Comparison of ENCODE assay signal across 8 cellular contexts in the genomic region with DNA sequence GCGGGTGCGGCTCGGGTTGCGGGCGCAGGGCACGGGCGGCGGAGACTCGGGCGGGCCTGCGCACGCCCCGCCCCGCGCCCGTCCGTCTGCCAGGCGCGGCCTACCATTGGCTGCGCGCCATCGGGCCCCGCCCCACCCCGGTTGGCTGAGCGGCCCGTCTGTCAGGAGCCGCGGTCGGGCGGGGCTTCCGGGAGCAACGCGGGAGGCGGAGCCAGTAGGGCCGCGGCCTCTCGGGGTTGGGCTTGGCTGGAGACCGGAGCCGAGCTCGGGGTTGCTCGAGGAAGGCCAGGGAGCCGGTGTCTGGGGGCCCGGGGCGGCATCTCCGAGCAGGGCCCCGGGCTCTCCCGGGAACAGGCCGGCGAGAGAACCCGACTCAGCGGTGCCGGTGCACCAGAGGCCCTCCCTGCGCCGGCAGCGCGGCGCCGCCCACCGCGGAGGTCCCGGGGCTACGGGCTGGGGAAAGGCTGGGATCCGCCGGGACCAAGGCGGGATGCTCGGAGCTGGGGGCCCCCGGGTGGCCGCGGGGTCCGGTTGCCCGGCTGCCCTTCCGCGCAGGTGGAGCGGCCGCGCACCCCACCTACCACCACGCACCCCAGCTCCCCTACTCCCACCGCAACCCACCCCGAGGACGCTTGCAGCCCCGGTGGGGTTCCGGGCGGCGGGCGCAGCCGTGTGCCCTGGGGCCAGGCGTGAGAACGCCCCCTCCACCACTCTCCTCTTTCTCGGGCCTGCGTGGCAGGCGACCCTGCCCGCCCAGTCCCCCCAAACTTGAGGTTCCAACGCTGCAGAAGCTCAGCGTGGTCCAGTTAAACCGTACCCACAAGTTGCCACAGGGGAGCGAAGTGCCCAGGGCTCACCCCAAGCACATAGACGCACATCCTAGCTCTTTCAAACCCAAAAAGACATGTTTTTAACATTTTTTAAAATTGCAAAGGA. TPM values are rescaled to one million over a fixed set of nuclear protein-coding genes. Genes with fewer than 3 reads are reported as not detected.
A peak's percentile ranks its signal among the peaks of the same experiment; 100 is the strongest.
DNase-seq lines count a peak whose midpoint lies in the region; ATAC-seq and TF ChIP-seq lines count a peak whose summit lies in the region.

A gene (minus strand): TSS at position 58 of the 936 bp plus-strand sequence.

- peak; percentile 92 for DNase-seq in Caki2 (ENCODE audit: low read depth)
- DNase-seq in HuH-7 (ENCODE audit: low spot score), result peak; percentile 99
- DNase-seq in OCI-LY7 (ENCODE audit: low spot score), result peak; percentile 97
- peak; percentile 92 for DNase-seq in activated T-cell treated with anti-CD3 and anti-CD28 coated beads for 1 hour (ENCODE audit: low read depth)
- DNase-seq in epidermal melanocyte (ENCODE audit: insufficient read length, low spot score), result peak; percentile 100
- peak; percentile 94 to 98 (median 97) for DNase-seq in mucosa of descending colon
- peak; percentile 80 to 92 for DNase-seq in stimulated activated CD8-positive, alpha-beta memory T cell treated with anti-CD3 and anti-CD28 coated beads, Interleukin-4, amount 100 ng/mL, for 1 hour (ENCODE audit: low read depth in 2 of 2, low spot score in 1 of 2)

- peak within 1 kb of the TSS; percentile 94 for H3K4me2 ChIP-seq in OCI-LY7 (ENCODE audit: low read length)

- no peaks in the 10 kb centered on the region for H4K20me1 ChIP-seq in OCI-LY7 (ENCODE audit: insufficient read depth, low read length)

- H3K9me3 ChIP-seq in OCI-LY7 (ENCODE audit: low read length) (no peaks in the 10 kb centered on the region), mucosa of descending colon (no peaks in the 10 kb centered on the region)

- peak within 1 kb of the TSS; percentile 5; the same call in 1 of the 2 replicates for H2AFZ ChIP-seq in OCI-LY7 (ENCODE audit: low read length)

- H3K36me3 ChIP-seq in OCI-LY7 (ENCODE audit: insufficient read depth, low read length) (peaks cover 17% of the 10 kb centered on the region; the same call in 1 of the 2 replicates), mucosa of descending colon (ENCODE audit: low read depth) (no peaks in the 10 kb centered on the region)

- H3K79me2 ChIP-seq in OCI-LY7 (ENCODE audit: insufficient read depth, low read depth, low read length), result no peaks in the 10 kb centered on the region

- CTCF ChIA-PET in OCI-LY7 (lab: Charles Lee; ENCODE audit: unreplicated experiment), result interaction anchor here (0.6 kb wide), 2 partner anchors 24 to 198 kb away, joined by 4 to 11 read pairs; no protein-coding TSS in a partner anchor

- ATAC-seq in GM21447 (IDR thresholded peaks at IDR 0.05; ENCODE audit: unreplicated experiment), result peak; percentile 59
- peak; percentile 88 for ATAC-seq in mucosa of descending colon

- no peaks in the 10 kb centered on the region for H3K9me2 ChIP-seq in OCI-LY7 (ENCODE audit: insufficient read depth, low read length)

- H3K4me3 ChIP-seq in OCI-LY7 (ENCODE audit: low read depth, low read length, poor library complexity, severe bottlenecking) (peak within 1 kb of the TSS; percentile 94), mucosa of descending colon (peak within 1 kb of the TSS; percentile 65)

- POLR2A ChIA-PET in OCI-LY7 (lab: Charles Lee), result interaction anchor here (0.5 to 1.0 kb wide), 3 partner anchors 29 to 129 kb away, joined by 3 to 6 read pairs (median 4); a partner anchor contains a TSS

- in situ Hi-C loops in Caki2 (cut with HindIII; ENCODE audit: low pct_unique_long_range_greater_than_20kb, low sequenced_read_pairs), result no loop called here

- no TSS peak for BruUV-seq in OCI-LY7 (replicated peaks; lab: Mats Ljungman, UMichigan)

- no peak for TF ChIP-seq CTCF in OCI-LY7 (conservative IDR thresholded peaks at IDR 0.05; ENCODE audit: low read length)
- TF ChIP-seq CTCF in mucosa of descending colon (IDR thresholded peaks at IDR 0.05), result no peak

- intact Hi-C loops in OCI-LY7 (cut with micrococcal nuclease; ENCODE audit: unreplicated experiment) (loop anchor here (5.0 kb wide), 1 partner anchor 88 kb away; no protein-coding TSS in a partner anchor), mucosa of descending colon (cut with DNase I, micrococcal nuclease) (no loop called here)

- H3K4me1 ChIP-seq in OCI-LY7 (ENCODE audit: insufficient read depth, low read length, poor library complexity, severe bottlenecking) (peaks cover 32% of the 10 kb centered on the region), mucosa of descending colon (ENCODE audit: low read depth) (peaks cover 21% of the 10 kb centered on the region)

- peak within 1 kb of the TSS; percentile 80 for H3K27ac ChIP-seq in OCI-LY7 (ENCODE audit: low read depth, low read length, poor library complexity, severe bottlenecking)

RNA-seq across cellular contexts. Expression of the gene that starts here (rescaled TPM):
- 43.8 and 120 TPM in 2 replicates for total RNA-seq in Caki2 (2014; rRNA removed; shearing (Covaris generic); ENCODE audit: low replicate concordance)
- total RNA-seq in OCI-LY7 (2014; rRNA removed; shearing (Covaris generic)), result 53.0 and 67.8 TPM in 2 replicates
- total RNA-seq in OCI-LY7 (2022) (40.1 and 46.9 TPM in 2 replicates), mucosa of descending colon (10 to 100 TPM; 41.4 to 50.6 (median 50.1) TPM)

Comparison
In these comparisons a context has a peak if more than half of its experiments do, and no peak if none do; other contexts are left out.
1. Peak in every context shown above with its lines: DNase-seq, ATAC-seq, H3K4me3 ChIP-seq and H3K27ac ChIP-seq.